Comparison of ENCODE assay signal across 12 cellular contexts in genomic region chr4:9987749-9988346, GRCh38. TPM values are rescaled to one million over a fixed set of nuclear protein-coding genes. Genes with fewer than 3 reads are reported as not detected.
DNase-seq lines count a peak whose midpoint lies in the region; ATAC-seq and TF ChIP-seq lines count a peak whose summit lies in the region.
"Had no signal": no experiment of that assay in that cellular context is flagged by ENCODE, and none has a peak within 500 bp of the region (broad histone marks: within the 10 kb centered on the region; RNA-seq: fewer than 3 reads in every experiment).

No MANE protein-coding gene starts in this region.

- H3K27me3 ChIP-seq in vagina, result no peaks in the 10 kb centered on the region
- H3K27me3 ChIP-seq: neutrophil had no signal

- no peak for TF ChIP-seq CTCF in vagina (IDR thresholded peaks at IDR 0.05)

- intact Hi-C loops in vagina (cut with DNase I), result no loop called here

- DNase-seq in vagina (ENCODE audit: extremely low spot score in 2 of 2), result peak; percentile 12 to 40
- no peak for DNase-seq in HCEC 1CT
- no peak for DNase-seq in NK-92 treated with Interleukin-12 subunit alpha and Interleukin-12 subunit beta, amount 100 ng/mL, for 24 hours (lab: John Stamatoyannopoulos, UW)
- no peak for DNase-seq in DMS53 (lab: John Stamatoyannopoulos, UW)
- DNase-seq: activated CD8-positive, alpha-beta memory T cell treated with anti-CD3 and anti-CD28 coated beads, Interleukin-2, amount 50 U/mL, for 4 hours; Caco-2; erythroblast; hypothalamus had no signal

- H3K36me3 ChIP-seq in vagina, result peaks cover 0 to 7% of the 10 kb centered on the region in 2 donors
- H3K36me3 ChIP-seq: neutrophil had no signal

- no peak overlapping the region for H3K27ac ChIP-seq in vagina
- H3K27ac ChIP-seq: neutrophil had no signal

- no peaks in the 10 kb centered on the region for H3K4me1 ChIP-seq in vagina
- H3K4me1 ChIP-seq: Caco-2 had no signal

- TF ChIP-seq POLR2A in vagina (IDR thresholded peaks at IDR 0.05), result no peak

- ATAC-seq in GM18907 (IDR thresholded peaks at IDR 0.05; ENCODE audit: unreplicated experiment), result peak; percentile 66
- peak; percentile 80 for ATAC-seq in GM21529 (IDR thresholded peaks at IDR 0.05; ENCODE audit: unreplicated experiment)
- ATAC-seq in HG03354 (IDR thresholded peaks at IDR 0.05; ENCODE audit: poor library complexity, severe bottlenecking, unreplicated experiment), result peak; percentile 52

- H3K4me3 ChIP-seq in vagina, result no peak overlapping the region

- no peaks in the 10 kb centered on the region for H3K9me3 ChIP-seq in vagina
- H3K9me3 ChIP-seq: Caco-2, neutrophil had no signal

RNA-seq across cellular contexts. Expression of gene SLC2A9, which starts 33.4 kb away (rescaled TPM):
- total RNA-seq in vagina, result 7.9 TPM

Comparison
In these comparisons a context has a peak if more than half of its experiments do, and no peak if none do; other contexts are left out.
1. DNase-seq: peak in vagina (2 of 2); none in HCEC 1CT (single experiment), NK-92 treated with Interleukin-12 subunit alpha and Interleukin-12 subunit beta, amount 100 ng/mL, for 24 hours (single experiment) and DMS53 (single experiment).
2. Peak in every context shown above with its lines, with median percentiles within 50 percentile points of each other: ATAC-seq.